11 cellular contexts compared by ENCODE assay signal in the genomic region with DNA sequence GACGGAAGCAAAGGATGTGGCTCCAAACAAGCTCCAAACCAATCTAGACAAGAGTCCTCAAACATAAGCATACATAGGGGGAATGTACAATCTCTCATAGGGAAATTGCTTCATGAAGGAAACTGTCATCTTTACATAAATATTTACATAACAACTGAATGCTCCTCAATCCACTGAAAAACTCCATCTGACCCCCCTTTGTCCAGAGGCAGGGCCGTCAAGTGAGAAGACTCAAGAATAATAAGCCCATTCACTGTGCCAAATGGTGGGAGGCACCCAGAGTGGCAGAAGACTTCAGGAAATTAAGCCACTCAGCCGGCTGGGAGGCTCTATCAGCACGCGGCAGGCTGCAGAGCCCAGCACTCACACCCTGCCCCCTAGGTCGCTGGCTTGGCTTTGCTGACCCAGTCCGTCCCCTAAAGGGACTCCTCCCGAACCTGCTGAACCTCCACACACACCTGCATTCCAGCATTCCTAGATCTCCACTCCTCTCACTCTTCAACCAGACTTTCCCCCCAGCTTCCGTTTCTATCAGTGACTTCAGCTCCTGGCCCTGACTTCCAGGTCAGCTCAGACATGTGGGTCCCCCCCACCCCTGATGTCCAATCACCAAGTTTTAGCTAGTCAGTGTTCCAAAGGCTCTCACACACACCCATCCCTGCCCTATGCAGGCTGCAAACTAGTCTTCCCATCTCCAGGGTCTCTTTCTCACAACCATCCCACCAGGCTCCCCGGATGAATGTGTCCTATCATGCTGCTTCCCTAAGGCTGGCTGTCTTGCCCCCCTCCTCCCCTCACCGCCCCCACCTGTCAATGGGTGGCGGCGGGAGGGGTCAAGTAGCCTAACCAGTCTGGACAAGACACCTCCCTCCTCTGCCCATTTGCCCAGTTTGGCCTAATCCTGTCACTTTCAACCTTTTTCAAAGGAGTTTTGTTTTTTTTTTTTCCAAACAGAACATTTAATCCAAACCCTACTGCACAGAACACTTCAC. TPM values are rescaled to one million over a fixed set of nuclear protein-coding genes. Genes with fewer than 3 reads are reported as not detected.
DNase-seq lines count a peak whose midpoint lies in the region; ATAC-seq, FAIRE-seq and TF ChIP-seq lines count a peak whose summit lies in the region.
"Had no signal": no experiment of that assay in that cellular context is flagged by ENCODE, and none has a peak within 500 bp of the region (broad histone marks: within the 10 kb centered on the region; RNA-seq: fewer than 3 reads in every experiment).

No MANE protein-coding gene starts in this region.

- peaks cover 14% of the 10 kb centered on the region for H3K9me3 ChIP-seq in MG63
- no peaks in the 10 kb centered on the region for H3K9me3 ChIP-seq in astrocyte (ENCODE audit: insufficient read depth, low read depth, low read length)
- no peaks in the 10 kb centered on the region for H3K9me3 ChIP-seq in effector memory CD4-positive, alpha-beta T cell (ENCODE audit: control insufficient read depth, low read length)
- H3K9me3 ChIP-seq: suprapubic skin had no signal

- no peaks in the 10 kb centered on the region for H3K9me3 Mint-ChIP-seq in astrocyte (ENCODE audit: unreplicated experiment)
- H3K9me3 Mint-ChIP-seq in stimulated activated effector memory CD8-positive, alpha-beta T cell treated with anti-CD3 and anti-CD28 coated beads, Interleukin-12 subunit alpha, Interleukin-12 subunit beta, amount 100 ng/mL, for 72 hours: peaks cover 7% of the 10 kb centered on the region
- peaks cover 7% of the 10 kb centered on the region for H3K9me3 Mint-ChIP-seq in activated T-cell treated with anti-CD3 and anti-CD28 coated beads, Interleukin-2, amount 50 U/mL, for 24 hours

- FAIRE-seq in astrocyte (lab: Jason Lieb, UNC): no peak

- peak overlapping the region; percentile 6 for H3K4me3 Mint-ChIP-seq in astrocyte (ENCODE audit: unreplicated experiment)
- H3K4me3 Mint-ChIP-seq in stimulated activated effector memory CD8-positive, alpha-beta T cell treated with anti-CD3 and anti-CD28 coated beads, Interleukin-12 subunit alpha, Interleukin-12 subunit beta, amount 100 ng/mL, for 72 hours: no peak overlapping the region
- no peak overlapping the region for H3K4me3 Mint-ChIP-seq in activated T-cell treated with anti-CD3 and anti-CD28 coated beads, Interleukin-2, amount 50 U/mL, for 24 hours

- no peak overlapping the region for H3K4me2 ChIP-seq in astrocyte (ENCODE audit: low read length)

- peaks cover 81% of the 10 kb centered on the region for H4K20me1 ChIP-seq in astrocyte (ENCODE audit: insufficient read depth, low read length)

- no peak for TF ChIP-seq CTCF in astrocyte (IDR thresholded peaks at IDR 0.05; ENCODE audit: insufficient read depth, low read depth, low read length)

- H3K36me3 Mint-ChIP-seq in astrocyte (ENCODE audit: low read depth, unreplicated experiment): peaks cover 5% of the 10 kb centered on the region
- H3K36me3 Mint-ChIP-seq in stimulated activated effector memory CD8-positive, alpha-beta T cell treated with anti-CD3 and anti-CD28 coated beads, Interleukin-12 subunit alpha, Interleukin-12 subunit beta, amount 100 ng/mL, for 72 hours: no peaks in the 10 kb centered on the region
- H3K36me3 Mint-ChIP-seq in activated T-cell treated with anti-CD3 and anti-CD28 coated beads, Interleukin-2, amount 50 U/mL, for 24 hours (ENCODE audit: low read depth): peaks cover 13% of the 10 kb centered on the region

- H3K27me3 ChIP-seq in MG63: no peaks in the 10 kb centered on the region
- no peaks in the 10 kb centered on the region for H3K27me3 ChIP-seq in astrocyte (ENCODE audit: insufficient read depth, low read length)
- H3K27me3 ChIP-seq in effector memory CD4-positive, alpha-beta T cell (replicated peaks; ENCODE audit: control insufficient read depth, insufficient read depth, low read length, poor library complexity, severe bottlenecking): no peaks in the 10 kb centered on the region
- H3K27me3 ChIP-seq: heart right ventricle, suprapubic skin had no signal

- intact Hi-C loops in left colon (cut with DNase I, micrococcal nuclease): no loop called here

- no peaks in the 10 kb centered on the region for H3K27me3 Mint-ChIP-seq in astrocyte (ENCODE audit: low read depth, unreplicated experiment)
- H3K27me3 Mint-ChIP-seq in activated T-cell treated with anti-CD3 and anti-CD28 coated beads, Interleukin-2, amount 50 U/mL, for 24 hours: no peaks in the 10 kb centered on the region

- peak overlapping the region; percentile 50 for H3K27ac Mint-ChIP-seq in astrocyte (ENCODE audit: unreplicated experiment)
- peak overlapping the region; percentile 45 for H3K27ac Mint-ChIP-seq in stimulated activated effector memory CD8-positive, alpha-beta T cell treated with anti-CD3 and anti-CD28 coated beads, Interleukin-12 subunit alpha, Interleukin-12 subunit beta, amount 100 ng/mL, for 72 hours
- no peak overlapping the region for H3K27ac Mint-ChIP-seq in activated T-cell treated with anti-CD3 and anti-CD28 coated beads, Interleukin-2, amount 50 U/mL, for 24 hours

- peak; percentile 62 for ATAC-seq in left colon
- ATAC-seq in stimulated activated effector memory CD8-positive, alpha-beta T cell treated with anti-CD3 and anti-CD28 coated beads, Interleukin-12 subunit alpha, Interleukin-12 subunit beta, amount 100 ng/mL, for 72 hours: no peak

- peaks cover 59% of the 10 kb centered on the region for H3K4me1 Mint-ChIP-seq in astrocyte (ENCODE audit: low read depth, unreplicated experiment)
- H3K4me1 Mint-ChIP-seq in stimulated activated effector memory CD8-positive, alpha-beta T cell treated with anti-CD3 and anti-CD28 coated beads, Interleukin-12 subunit alpha, Interleukin-12 subunit beta, amount 100 ng/mL, for 72 hours: peaks cover 29% of the 10 kb centered on the region
- H3K4me1 Mint-ChIP-seq in activated T-cell treated with anti-CD3 and anti-CD28 coated beads, Interleukin-2, amount 50 U/mL, for 24 hours (ENCODE audit: low read depth): peaks cover 25% of the 10 kb centered on the region

- no peak overlapping the region for H2AFZ ChIP-seq in astrocyte (ENCODE audit: low read depth, low read length)

- peaks cover 16% of the 10 kb centered on the region for H3K4me1 ChIP-seq in astrocyte (ENCODE audit: insufficient read depth, low read length)
- H3K4me1 ChIP-seq in effector memory CD4-positive, alpha-beta T cell (ENCODE audit: control insufficient read depth, insufficient read depth, low read length, poor library complexity, severe bottlenecking): no peaks in the 10 kb centered on the region

- no peak overlapping the region for H3K9ac ChIP-seq in astrocyte (ENCODE audit: low read length)

- H3K27ac ChIP-seq in astrocyte (ENCODE audit: low read depth, low read length): no peak overlapping the region
- no peak overlapping the region for H3K27ac ChIP-seq in effector memory CD4-positive, alpha-beta T cell (ENCODE audit: insufficient read depth, low read length, poor library complexity, severe bottlenecking)
- H3K27ac ChIP-seq: heart right ventricle, suprapubic skin had no signal

- H3K4me3 ChIP-seq in MG63 (no peak overlapping the region), astrocyte (ENCODE audit: insufficient read depth, low read depth, low read length) (no peak overlapping the region)
- no peak overlapping the region for H3K4me3 ChIP-seq in effector memory CD4-positive, alpha-beta T cell (ENCODE audit: insufficient read depth, low read depth, low read length, poor library complexity, severe bottlenecking)
- H3K4me3 ChIP-seq: heart right ventricle, suprapubic skin had no signal

- H3K36me3 ChIP-seq in MG63 (peaks cover 13% of the 10 kb centered on the region), astrocyte (ENCODE audit: insufficient read depth, low read length) (no peaks in the 10 kb centered on the region)
- H3K36me3 ChIP-seq in effector memory CD4-positive, alpha-beta T cell (ENCODE audit: control insufficient read depth, insufficient read depth, low read length): no peaks in the 10 kb centered on the region

- H3K79me2 ChIP-seq in astrocyte (ENCODE audit: insufficient read depth, low read length): peaks cover 67% of the 10 kb centered on the region

- DNase-seq in MG63 (peak; percentile 44), astrocyte (ENCODE audit: low read depth) (no peak), left colon (no peak), occipital lobe (lab: John Stamatoyannopoulos, UW) (no peak)
- no peak for DNase-seq in stimulated activated effector memory CD8-positive, alpha-beta T cell treated with anti-CD3 and anti-CD28 coated beads, Interleukin-12 subunit alpha, Interleukin-12 subunit beta, amount 100 ng/mL, for 72 hours (ENCODE audit: low spot score in 2 of 2)
- DNase-seq in effector memory CD4-positive, alpha-beta T cell: no peak
- DNase-seq in stimulated activated CD4-positive, alpha-beta T cell treated with anti-CD3 and anti-CD28 coated beads, Interleukin-15, amount 100 ng/mL, for 24 hours: no peak
- no peak for DNase-seq in activated T-cell treated with anti-CD3 and anti-CD28 coated beads, Interleukin-2, amount 50 U/mL, for 24 hours
- DNase-seq: heart right ventricle, NCI-H187 had no signal

RNA-seq across cellular contexts. Expression of a gene that starts 11.3 kb away (rescaled TPM):
- 11.3 and 22.9 TPM in 2 replicates for total RNA-seq in MG63 (2014; rRNA removed; shearing (Covaris generic); ENCODE audit: low replicate concordance)
- total RNA-seq in astrocyte (13.5 and 18.1 TPM in 2 replicates), left colon (10 to 100 TPM; 25.4 to 27.3 TPM), occipital lobe (4.5 TPM)

RNA-seq across cellular contexts. Expression of a gene that starts 47.6 kb away (rescaled TPM):
- not detected in 2 replicates for total RNA-seq in MG63 (2014; rRNA removed; shearing (Covaris generic); ENCODE audit: low replicate concordance)
- total RNA-seq in astrocyte (not detected in 2 replicates), left colon (1 to 10 TPM in 1 of 2 donors, under 1 TPM in 1; 0.21 to 1.0 TPM), occipital lobe (not detected)

RNA-seq across cellular contexts. Expression of a gene that starts 53.4 kb away (rescaled TPM):
- not detected in 2 replicates for total RNA-seq in MG63 (2014; rRNA removed; shearing (Covaris generic); ENCODE audit: low replicate concordance)
- 0.43 TPM in 1 of 2 replicates, not detected in the other for total RNA-seq in astrocyte
- not detected for total RNA-seq in left colon
- 0.31 TPM for total RNA-seq in occipital lobe
